ENCODE assay signal across 25 cellular contexts in the genomic region with DNA sequence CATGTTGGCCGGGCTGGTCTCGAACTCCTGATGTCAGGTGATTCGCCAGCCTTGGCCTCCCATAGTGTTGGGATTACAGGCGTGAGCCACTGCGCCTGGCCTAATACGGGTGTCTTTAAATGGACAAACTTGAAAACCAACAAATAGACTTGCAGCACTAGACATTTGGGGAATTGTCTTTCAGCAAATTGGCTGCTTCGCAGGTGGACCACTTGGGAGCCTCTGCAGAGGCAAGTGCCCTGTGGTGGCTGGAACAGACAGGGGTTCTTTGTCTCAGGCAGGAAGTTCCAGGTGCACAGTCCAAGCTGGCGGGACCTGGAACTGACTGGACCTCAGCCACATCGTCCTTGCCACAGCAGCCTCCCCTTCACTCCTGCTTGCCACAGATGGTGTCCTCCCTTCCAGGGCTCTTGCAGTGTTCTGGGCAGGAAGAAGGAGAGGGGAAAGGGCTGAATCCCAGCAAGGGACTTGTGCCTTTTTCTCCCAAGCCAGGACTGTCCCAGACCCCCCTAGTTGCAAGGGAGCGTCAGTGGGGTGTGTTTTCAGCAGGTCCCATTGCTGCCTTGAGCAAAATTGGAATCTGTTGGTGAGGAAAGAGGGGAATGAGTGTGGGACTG.
"Had no signal": no experiment of that assay in that cellular context is flagged by ENCODE, and none has a peak within 500 bp of the region (broad histone marks: within the 10 kb centered on the region; RNA-seq: fewer than 3 reads in every experiment).

No MANE protein-coding gene starts in this region.

- DNase-seq: activated CD4-positive, alpha-beta T cell treated with anti-CD3 and anti-CD28 coated beads for 4 hours; activated CD4-positive, alpha-beta T cell treated with anti-CD3 and anti-CD28 coated beads, Interleukin-2, amount 50 U/mL, for 48 hours; effector memory CD8-positive, alpha-beta T cell; glutamatergic neuron; hippocampal formation; left ventricle myocardium superior; nucleus accumbens; stimulated activated CD4-positive, alpha-beta T cell treated with anti-CD3 and anti-CD28 coated beads, Interleukin-1b, Interleukin-23, amount 100 ng/mL, for 48 hours; stimulated activated naive CD8-positive, alpha-beta T cell treated with anti-CD3 and anti-CD28 coated beads, Interleukin-15, amount 100 ng/mL, for 72 hours; T1000; trophoblast cell had no signal

- H3K4me1 Mint-ChIP-seq: stimulated activated naive CD8-positive, alpha-beta T cell treated with anti-CD3 and anti-CD28 coated beads, Interleukin-15, amount 100 ng/mL, for 72 hours had no signal

- H3K36me3 Mint-ChIP-seq: activated naive CD4-positive, alpha-beta T cell treated with anti-CD3 and anti-CD28 coated beads, Interleukin-2, amount 50 U/mL, for 72 hours; WTC11 had no signal

- H3K79me2 ChIP-seq: parathyroid adenoma had no signal

- H2AFZ ChIP-seq: parathyroid adenoma had no signal

- H3K27ac Mint-ChIP-seq: activated naive CD4-positive, alpha-beta T cell treated with anti-CD3 and anti-CD28 coated beads, Interleukin-2, amount 50 U/mL, for 72 hours; activated T-helper 1 cell treated with anti-CD3 and anti-CD28 coated beads, Interleukin-12 subunit alpha, Interleukin-12 subunit beta, Interleukin-2, Interleukin-4 antibody, amounts not matched to agents 30 ng/mL and 10 ng/mL and 1 ng/mL, durations not matched to agents 14 hours and 24 hours and 36 hours; effector memory CD8-positive, alpha-beta T cell; stimulated activated naive CD8-positive, alpha-beta T cell treated with anti-CD3 and anti-CD28 coated beads, Interleukin-15, amount 100 ng/mL, for 72 hours; T-helper 1 cell treated with Interleukin-12 subunit alpha and Interleukin-12 subunit beta and Interleukin-4 antibody, amounts not matched to agents 30 μg/mL and 1 μg/mL, for 36 hours; WTC11 had no signal

- H3K27ac ChIP-seq: dorsolateral prefrontal cortex, esophagus muscularis mucosa, parathyroid adenoma had no signal

- H3K9me3 ChIP-seq: esophagus muscularis mucosa had no signal

- H3K4me1 ChIP-seq: parathyroid adenoma had no signal

- H3K27me3 ChIP-seq: dorsolateral prefrontal cortex, esophagus muscularis mucosa had no signal

- H3K4me3 ChIP-seq: dorsolateral prefrontal cortex, esophagus muscularis mucosa had no signal

- ATAC-seq: activated naive CD4-positive, alpha-beta T cell treated with anti-CD3 and anti-CD28 coated beads, Interleukin-2, amount 50 U/mL, for 72 hours; effector memory CD8-positive, alpha-beta T cell; left ventricle myocardium superior; right cardiac atrium; stimulated activated effector memory CD8-positive, alpha-beta T cell treated with anti-CD3 and anti-CD28 coated beads, Interleukin-12 subunit alpha, Interleukin-12 subunit beta, amount 100 ng/mL, for 72 hours; stimulated activated naive CD8-positive, alpha-beta T cell treated with anti-CD3 and anti-CD28 coated beads, Interleukin-15, amount 100 ng/mL, for 72 hours had no signal

- H3K9me3 Mint-ChIP-seq: activated naive CD4-positive, alpha-beta T cell treated with anti-CD3 and anti-CD28 coated beads, Interleukin-2, amount 50 U/mL, for 72 hours; activated T-helper 1 cell treated with anti-CD3 and anti-CD28 coated beads, Interleukin-12 subunit alpha, Interleukin-12 subunit beta, Interleukin-2, Interleukin-4 antibody, amounts not matched to agents 30 ng/mL and 10 ng/mL and 1 ng/mL, durations not matched to agents 14 hours and 24 hours and 36 hours; central memory CD8-positive, alpha-beta T cell; effector memory CD8-positive, alpha-beta T cell; nephron; stimulated activated effector memory CD8-positive, alpha-beta T cell treated with anti-CD3 and anti-CD28 coated beads, Interleukin-12 subunit alpha, Interleukin-12 subunit beta, amount 100 ng/mL, for 72 hours; stimulated activated naive CD8-positive, alpha-beta T cell treated with anti-CD3 and anti-CD28 coated beads, Interleukin-15, amount 100 ng/mL, for 72 hours; T-helper 1 cell treated with Interleukin-12 subunit alpha and Interleukin-12 subunit beta and Interleukin-4 antibody, amounts not matched to agents 30 μg/mL and 1 μg/mL, for 36 hours; WTC11 had no signal

- H3K9ac ChIP-seq: parathyroid adenoma had no signal

- FAIRE-seq: astrocyte, colon, frontal cortex had no signal

- H3K4me3 Mint-ChIP-seq: activated T-helper 1 cell treated with anti-CD3 and anti-CD28 coated beads, Interleukin-12 subunit alpha, Interleukin-12 subunit beta, Interleukin-2, Interleukin-4 antibody, amounts not matched to agents 30 ng/mL and 10 ng/mL and 1 ng/mL, durations not matched to agents 14 hours and 24 hours and 36 hours; central memory CD8-positive, alpha-beta T cell; effector memory CD8-positive, alpha-beta T cell; nephron; stimulated activated effector memory CD8-positive, alpha-beta T cell treated with anti-CD3 and anti-CD28 coated beads, Interleukin-12 subunit alpha, Interleukin-12 subunit beta, amount 100 ng/mL, for 72 hours; stimulated activated naive CD8-positive, alpha-beta T cell treated with anti-CD3 and anti-CD28 coated beads, Interleukin-15, amount 100 ng/mL, for 72 hours; T-helper 1 cell treated with Interleukin-12 subunit alpha and Interleukin-12 subunit beta and Interleukin-4 antibody, amounts not matched to agents 30 μg/mL and 1 μg/mL, for 36 hours; WTC11 had no signal

- H3K36me3 ChIP-seq: esophagus muscularis mucosa had no signal
